In genomic region chr20:62331347-62331746, GRCh38 we compare ENCODE assay signal across 15 cellular contexts. TPM values are rescaled to one million over a fixed set of nuclear protein-coding genes. Genes with fewer than 3 reads are reported as not detected.
A peak's percentile ranks its signal among the peaks of the same experiment; 100 is the strongest.
DNase-seq lines count a peak whose midpoint lies in the region; ATAC-seq and TF ChIP-seq lines count a peak whose summit lies in the region.
"Had no signal": no experiment of that assay in that cellular context is flagged by ENCODE, and none has a peak within 500 bp of the region (broad histone marks: within the 10 kb centered on the region; RNA-seq: fewer than 3 reads in every experiment).

No MANE protein-coding gene starts in this region.

- H3K4me1 ChIP-seq in heart left ventricle, result peaks cover 0 to 5% (median 0%) of the 10 kb centered on the region in 12 donors
- no peaks in the 10 kb centered on the region for H3K4me1 ChIP-seq in RWPE2 (ENCODE audit: insufficient read depth, poor library complexity, severe bottlenecking)
- no peaks in the 10 kb centered on the region for H3K4me1 ChIP-seq in right cardiac atrium (ENCODE audit: control insufficient read depth, insufficient read depth, low read length)
- no peaks in the 10 kb centered on the region for H3K4me1 ChIP-seq in A673 (ENCODE audit: insufficient read depth, low read length, poor library complexity, severe bottlenecking)

- 72 to 88% (median 81%) methylated on average over 16 to 19 of the region's 19 CpGs for WGBS in heart left ventricle, 4 donors
- 79% methylated on average over 19 of the region's 19 CpGs for WGBS in right cardiac atrium

- peaks cover 3 to 98% (median 87%) of the 10 kb centered on the region in 9 donors for H3K36me3 ChIP-seq in heart left ventricle
- H3K36me3 ChIP-seq in RWPE2 (ENCODE audit: low read depth), result peaks cover 96% of the 10 kb centered on the region
- no peaks in the 10 kb centered on the region for H3K36me3 ChIP-seq in A673 (ENCODE audit: insufficient read depth, low read length, poor library complexity, severe bottlenecking)

- CTCF ChIA-PET in A673 (lab: Charles Lee), result no interaction called here

- peak overlapping the region in 2 of 12 donors; percentile 14 to 67 for H3K27ac ChIP-seq in heart left ventricle
- no peak overlapping the region for H3K27ac ChIP-seq in RWPE2 (ENCODE audit: poor library complexity, severe bottlenecking)
- H3K27ac ChIP-seq in right cardiac atrium (ENCODE audit: low read length), result no peak overlapping the region
- no peak overlapping the region for H3K27ac ChIP-seq in A673 (ENCODE audit: low read depth, low read length, poor library complexity, severe bottlenecking)

- H3K9me3 ChIP-seq in heart left ventricle (no peaks in the 10 kb centered on the region), RWPE2 (ENCODE audit: severe bottlenecking) (no peaks in the 10 kb centered on the region), right cardiac atrium (ENCODE audit: control insufficient read depth, low read length) (no peaks in the 10 kb centered on the region), A673 (ENCODE audit: low read depth, low read length, poor library complexity, severe bottlenecking) (no peaks in the 10 kb centered on the region)

- DNase-seq in heart left ventricle, result peak in 2 of 5 donors; percentile 33 to 57
- DNase-seq in left cardiac atrium, result no peak
- DNase-seq in RWPE2 (ENCODE audit: low spot score), result peak; percentile 87
- DNase-seq in right cardiac atrium, result peak in 2 of 3 donors; percentile 21 to 66
- no peak for DNase-seq in A673 (ENCODE audit: low spot score)
- no peak for DNase-seq in effector CD4-positive, alpha-beta T cell
- DNase-seq: C1 segment of cervical spinal cord; CD4-positive, alpha-beta T cell; DMS79 treated with DMSO at 0.1 percent for 48 hours; EL; GOT3; H9; IMR-90; KG1 had no signal

- no TSS peak for BruUV-seq in A673 (replicated peaks; lab: Mats Ljungman, UMichigan)

- H3K27me3 ChIP-seq in heart left ventricle (no peaks in the 10 kb centered on the region), RWPE2 (ENCODE audit: insufficient read depth, poor library complexity, severe bottlenecking) (no peaks in the 10 kb centered on the region), right cardiac atrium (ENCODE audit: control insufficient read depth, insufficient read depth) (no peaks in the 10 kb centered on the region), A673 (replicated peaks; ENCODE audit: insufficient read depth, low read depth, low read length, poor library complexity) (no peaks in the 10 kb centered on the region)

- TF ChIP-seq POLR2A in heart left ventricle (IDR thresholded peaks at IDR 0.05), result no peak

- POLR2A ChIA-PET in A673 (lab: Charles Lee; ENCODE audit: low non-redundant PET), result no interaction called here

- TF ChIP-seq CTCF in heart left ventricle (IDR thresholded peaks at IDR 0.05) (no peak), RWPE2 (IDR thresholded peaks at IDR 0.05; ENCODE audit: poor library complexity, severe bottlenecking) (no peak), A673 (conservative IDR thresholded peaks at IDR 0.05; ENCODE audit: low read depth, low read length) (no peak)

- H3K4me3 ChIP-seq in heart left ventricle (no peak overlapping the region), RWPE2 (ENCODE audit: severe bottlenecking) (no peak overlapping the region), right cardiac atrium (ENCODE audit: low read length) (no peak overlapping the region), A673 (ENCODE audit: low read depth, low read length, poor library complexity, severe bottlenecking) (no peak overlapping the region)

- intact Hi-C loops in heart left ventricle (cut with DNase I), result no loop called here
- intact Hi-C loops in left cardiac atrium (cut with DNase I), result no loop called here
- intact Hi-C loops in right cardiac atrium (cut with DNase I), result no loop called here
- intact Hi-C loops in A673 (cut with micrococcal nuclease; ENCODE audit: unreplicated experiment), result no loop called here

- peak; percentile 20 to 71 (median 63) for ATAC-seq in heart left ventricle
- no peak for ATAC-seq in left cardiac atrium
- no peak for ATAC-seq in RWPE2 (ENCODE audit: low read depth)
- peak in 1 of 2 donors; percentile 62 for ATAC-seq in right cardiac atrium
- ATAC-seq in GM18907 (IDR thresholded peaks at IDR 0.05; ENCODE audit: unreplicated experiment), result no peak

RNA-seq across cellular contexts. Expression of gene ADRM1, which starts 28.6 kb away (rescaled TPM):
- 100 to 1,000 TPM in 3 of 9 donors, 10 to 100 TPM in 6; 66.8 to 218 (median 79.8) TPM for total RNA-seq in heart left ventricle
- 100 to 1,000 TPM in 1 of 2 donors, 10 to 100 TPM in 1; 87.2 to 187 TPM for polyA plus RNA-seq in heart left ventricle
- total RNA-seq in left cardiac atrium, result 10 to 100 TPM; 57.9 to 76.9 TPM
- total RNA-seq in right cardiac atrium, result 10 to 100 TPM; 65.0 to 80.9 (median 73.4) TPM
- 87.5 TPM for polyA plus RNA-seq in right cardiac atrium
- total RNA-seq in A673 (2021), result 218 and 252 TPM in 2 replicates

RNA-seq across cellular contexts. Expression of gene LAMA5, which starts 35.8 kb away (rescaled TPM):
- total RNA-seq in heart left ventricle (100 to 1,000 TPM in 1 of 9 donors, 10 to 100 TPM in 8; 57.4 to 107 (median 73.6) TPM), left cardiac atrium (100 to 1,000 TPM in 1 of 2 donors, 10 to 100 TPM in 1; 70.4 to 113 TPM), right cardiac atrium (10 to 100 TPM; 77.4 to 97.9 (median 86.8) TPM), A673 (2021) (4.2 and 13.2 TPM in 2 replicates)
- polyA plus RNA-seq in heart left ventricle (100 to 1,000 TPM in 1 of 2 donors, 10 to 100 TPM in 1; 72.0 to 128 TPM), right cardiac atrium (93.7 TPM)

RNA-seq across cellular contexts. Expression of gene RPS21, which starts 55.6 kb away (rescaled TPM):
- total RNA-seq in heart left ventricle (100 to 1,000 TPM; 434 to 831 (median 670) TPM), left cardiac atrium (100 to 1,000 TPM; 733 to 750 TPM), right cardiac atrium (100 to 1,000 TPM; 703 to 815 (median 736) TPM), A673 (2021) (1,502 and 1,506 TPM in 2 replicates)
- polyA plus RNA-seq in heart left ventricle (1,000 to 10,000 TPM; 1,943 to 3,051 TPM), right cardiac atrium (2,060 TPM)

Comparison
In these comparisons a context has a peak if more than half of its experiments do, and no peak if none do; other contexts are left out.
1. ATAC-seq: peak in heart left ventricle (4 of 4); none in left cardiac atrium (0 of 2), RWPE2 (single experiment) and GM18907 (single experiment).
2. DNase-seq: peak in RWPE2 (single experiment) and right cardiac atrium (2 of 3); none in left cardiac atrium (single experiment), A673 (single experiment) and effector CD4-positive, alpha-beta T cell (single experiment).